8 cellular contexts compared by ENCODE assay signal in the genomic region with DNA sequence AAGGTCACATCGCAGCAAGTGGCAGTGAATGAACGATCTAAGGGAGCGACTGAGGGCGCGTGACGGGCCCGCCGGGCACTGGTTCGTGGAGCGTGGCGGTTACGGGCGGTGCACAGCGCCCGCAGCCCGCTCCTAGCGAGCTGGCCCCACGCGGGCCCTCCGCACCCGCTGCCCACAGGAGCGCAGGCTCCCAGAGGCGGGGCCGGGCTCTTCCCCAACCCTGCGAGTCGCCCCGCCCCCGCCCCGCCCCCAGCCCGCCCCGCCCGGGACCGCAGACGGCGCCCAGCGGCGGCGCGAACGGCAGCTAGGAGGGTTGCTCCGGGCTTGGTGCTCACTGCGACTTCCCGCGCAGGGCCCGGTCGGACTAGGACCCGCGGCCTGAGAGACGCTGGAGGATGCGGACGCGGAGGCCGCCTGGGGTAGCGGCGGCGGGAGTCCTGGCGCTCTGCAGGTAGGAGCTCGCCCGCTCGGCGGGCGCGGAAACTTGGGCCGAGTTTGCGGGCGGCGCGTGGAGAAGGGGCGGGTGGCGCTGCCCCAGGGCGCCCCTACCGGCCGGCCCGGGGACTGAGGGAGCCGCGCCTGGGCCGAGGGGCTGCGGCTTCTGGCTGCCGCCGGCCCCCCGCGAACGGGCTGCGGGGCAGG. TPM values are rescaled to one million over a fixed set of nuclear protein-coding genes. Genes with fewer than 3 reads are reported as not detected.
DNase-seq lines count a peak whose midpoint lies in the region; ATAC-seq, FAIRE-seq and TF ChIP-seq lines count a peak whose summit lies in the region.

A gene (plus strand): TSS at position 274 of the 642 bp plus-strand sequence. CDS start 4,167 bp downstream, outside the sequence.

- TF ChIP-seq CTCF in D721Med (IDR thresholded peaks at IDR 0.05; ENCODE audit: insufficient read depth, missing control alignments), result peak; percentile 49
- TF ChIP-seq CTCF in foreskin keratinocyte (conservative IDR thresholded peaks at IDR 0.05), result peak; percentile 89

- no peak within 1 kb of the TSS for H2BK120ac ChIP-seq in neuronal stem cell (ENCODE audit: low read depth, low read length)

- H3K79me1 ChIP-seq in neuronal stem cell (ENCODE audit: low read depth, low read length), result peaks cover 11% of the 10 kb centered on the region

- H3K9me3 ChIP-seq in SJCRH30 (replicated peaks) (no peaks in the 10 kb centered on the region), neuronal stem cell (replicated peaks in 1 of 2; ENCODE audit: control insufficient read depth in 2 of 2, insufficient read depth in 1 of 2, low read depth in 1 of 2, low read length in 2 of 2) (no peaks in the 10 kb centered on the region)

- peaks cover 11% of the 10 kb centered on the region; the same call in 1 of the 2 replicates for H3K36me3 ChIP-seq in SJCRH30
- H3K36me3 ChIP-seq in neuronal stem cell (replicated peaks in 1 of 2; ENCODE audit: control insufficient read depth in 2 of 2, insufficient read depth in 2 of 2, low read length in 2 of 2), result peaks cover 5 to 9% of the 10 kb centered on the region in 2 donors

- no peak within 1 kb of the TSS for H3K4ac ChIP-seq in neuronal stem cell (ENCODE audit: low read length)

- H2AK5ac ChIP-seq in neuronal stem cell (ENCODE audit: low read depth, low read length), result peak within 1 kb of the TSS; percentile 85

- H3K9ac ChIP-seq in neuronal stem cell (ENCODE audit: low read depth, low read length, poor library complexity), result peak within 1 kb of the TSS; percentile 98

- no peak within 1 kb of the TSS for H2BK5ac ChIP-seq in neuronal stem cell (ENCODE audit: low read length)

- WGBS in neuronal stem cell (ENCODE audit: extremely low coverage in 2 of 2, insufficient read length in 2 of 2, insufficient replicate concordance in 1 of 2), 2 donors, result no CpG with 5 or more reads among the region's 84 CpGs

- no peak within 1 kb of the TSS for H4K8ac ChIP-seq in neuronal stem cell (ENCODE audit: low read depth, low read length)

- DNase-seq in D721Med (ENCODE audit: insufficient read length, low spot score) (peak; percentile 95), HTR-8/SVneo (ENCODE audit: insufficient read length, low spot score) (peak; percentile 85), SJCRH30 (peak; percentile 68 to 81), foreskin keratinocyte (peak in 1 of 2 donors; percentile 58), neuronal stem cell (ENCODE audit: low spot score) (peak; percentile 74), superior temporal gyrus (ENCODE audit: extremely low spot score) (peak; percentile 55)
- DNase-seq in activated gamma-delta T cell treated with anti-CD3 and anti-CD28 coated beads, Interleukin-2, amount 50 U/mL, for 16 hours (ENCODE audit: low read depth), result peak; percentile 63

- FAIRE-seq in D721Med (lab: Jason Lieb, UNC) (no peak), HTR-8/SVneo (lab: Jason Lieb, UNC) (no peak)

- H3K14ac ChIP-seq in neuronal stem cell (ENCODE audit: low read length), result peak within 1 kb of the TSS; percentile 99

- peak within 1 kb of the TSS; percentile 100 for H2AFZ ChIP-seq in neuronal stem cell (ENCODE audit: low read length)

- H4K91ac ChIP-seq in neuronal stem cell (ENCODE audit: low read depth, low read length, poor library complexity), result no peak within 1 kb of the TSS

- H3K27me3 ChIP-seq in SJCRH30 (no peaks in the 10 kb centered on the region), foreskin keratinocyte (no peaks in the 10 kb centered on the region), neuronal stem cell (ENCODE audit: control insufficient read depth in 3 of 3, insufficient read depth in 3 of 3, low read depth in 1 of 3, low read length in 3 of 3) (peaks cover 0 to 32% (median 28%) of the 10 kb centered on the region in 3 experiments)

- ATAC-seq in GM19468 (IDR thresholded peaks at IDR 0.05; ENCODE audit: extremely low read depth, unreplicated experiment), result peak; percentile 32
- ATAC-seq in foreskin keratinocyte, result peak; percentile 45

- H3K23ac ChIP-seq in neuronal stem cell (ENCODE audit: low read depth, low read length, poor library complexity), result peak within 1 kb of the TSS; percentile 99

- H2BK12ac ChIP-seq in neuronal stem cell (ENCODE audit: low read length), result no peak within 1 kb of the TSS

- H2BK15ac ChIP-seq in neuronal stem cell (ENCODE audit: low read length), result peak within 1 kb of the TSS; percentile 93

- H3K27ac ChIP-seq in SJCRH30, result peak within 1 kb of the TSS; percentile 77
- peak within 1 kb of the TSS; percentile 95 for H3K27ac ChIP-seq in foreskin keratinocyte
- peak within 1 kb of the TSS; percentile 44 for H3K27ac ChIP-seq in neuronal stem cell (replicated peaks; ENCODE audit: low read length)

- H3K4me2 ChIP-seq in neuronal stem cell (ENCODE audit: insufficient read depth, low read length, poor library complexity, severe bottlenecking), result peak within 1 kb of the TSS; percentile 99

- H3K4me3 ChIP-seq in SJCRH30 (peak within 1 kb of the TSS; percentile 96), neuronal stem cell (ENCODE audit: low read length in 2 of 2) (peak within 1 kb of the TSS; percentile 90 to 94)

- peaks cover 21% of the 10 kb centered on the region for H3K4me1 ChIP-seq in SJCRH30
- H3K4me1 ChIP-seq in foreskin keratinocyte, result peaks cover 11% of the 10 kb centered on the region
- H3K4me1 ChIP-seq in neuronal stem cell (ENCODE audit: control insufficient read depth in 2 of 2, insufficient read depth in 1 of 2, low read depth in 1 of 2, low read length in 2 of 2), result peaks cover 20 to 26% of the 10 kb centered on the region in 2 donors

- peak within 1 kb of the TSS; percentile 100 for H3K18ac ChIP-seq in neuronal stem cell (ENCODE audit: low read length)

RNA-seq across cellular contexts. Expression of the gene that starts here (rescaled TPM):
- total RNA-seq in SJCRH30 (2014; rRNA removed; shearing (Covaris generic)), result 19.6 and 21.1 TPM in 2 replicates
- total RNA-seq in foreskin keratinocyte, result 17.2 and 23.6 TPM in 2 replicates
- 15.2 and 19.7 TPM in 2 replicates for polyA plus RNA-seq in foreskin keratinocyte
- polyA plus RNA-seq in neuronal stem cell (2013, experiment 1 of 2), result 5.9 TPM
- 5.5 TPM for polyA plus RNA-seq in neuronal stem cell (2013, experiment 2 of 2)

Comparison
In these comparisons a context has a peak if more than half of its experiments do, and no peak if none do; other contexts are left out.
1. H3K27ac ChIP-seq: peak in every context shown above with its lines; median percentile 95 in foreskin keratinocyte; 77 in SJCRH30; 44 in neuronal stem cell.